Comparison of ENCODE assay signal across 8 cellular contexts in the genomic region with DNA sequence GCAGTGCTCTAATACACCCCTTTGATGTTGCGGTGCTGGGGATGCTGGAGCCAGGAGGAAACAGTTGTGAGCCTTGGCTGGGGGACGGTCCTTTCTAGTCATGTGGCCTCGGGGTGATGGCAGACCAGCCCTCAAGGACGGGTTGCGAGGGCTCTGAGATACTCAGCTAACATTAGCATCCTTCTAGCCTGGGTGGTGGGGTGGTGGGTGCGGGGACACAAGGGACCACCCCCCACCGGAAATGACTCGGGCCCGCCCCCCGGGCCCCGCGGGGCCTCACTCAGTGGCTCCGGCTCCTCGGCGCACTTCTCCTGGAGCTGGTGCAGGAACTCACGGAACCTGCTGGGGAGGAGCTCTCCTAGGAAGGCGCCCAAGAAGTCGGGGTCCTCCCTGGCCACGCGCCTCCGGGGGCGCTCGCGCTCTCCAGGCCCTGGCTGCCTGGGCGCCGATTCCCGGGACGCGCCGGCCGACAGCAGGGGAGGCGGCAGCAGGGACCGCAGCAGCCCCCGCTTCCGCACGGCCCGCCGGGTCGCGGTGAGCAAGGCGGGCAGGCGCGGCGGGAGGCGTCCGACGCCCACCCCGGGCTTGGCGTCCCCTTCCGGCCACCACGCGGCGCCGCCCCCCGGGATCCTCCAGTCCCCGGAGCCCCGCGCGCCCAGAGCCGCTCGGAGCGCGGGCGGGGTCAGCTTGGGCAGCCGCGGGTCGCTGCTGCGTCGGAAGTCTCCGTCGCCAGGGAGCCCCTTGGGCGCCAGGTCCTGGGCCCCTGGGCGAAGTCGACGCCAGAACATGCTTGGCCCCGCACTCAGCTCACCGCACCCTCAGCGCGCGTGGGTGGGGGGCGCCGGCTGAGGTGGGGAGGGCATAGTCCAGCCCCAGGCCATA. TPM values are rescaled to one million over a fixed set of nuclear protein-coding genes. Genes with fewer than 3 reads are reported as not detected.
DNase-seq lines count a peak whose midpoint lies in the region; ATAC-seq lines count a peak whose summit lies in the region.

No MANE protein-coding gene starts in this region.

- H3K9me3 ChIP-seq in iPS-18a (ENCODE audit: control insufficient read depth, low read depth, low read length): no peaks in the 10 kb centered on the region

- H3K4me3 ChIP-seq in iPS-18a (ENCODE audit: low read length): peak overlapping the region; percentile 48

- no peaks in the 10 kb centered on the region for H3K36me3 ChIP-seq in iPS-18a (ENCODE audit: control insufficient read depth, low read depth, low read length)

- H3K9ac ChIP-seq in iPS-18a (ENCODE audit: low read length): no peak overlapping the region

- peaks cover 9% of the 10 kb centered on the region for H3K4me1 Mint-ChIP-seq in activated naive CD8-positive, alpha-beta T cell treated with anti-CD3 and anti-CD28 coated beads for 36 hours
- peaks cover 19% of the 10 kb centered on the region for H3K4me1 Mint-ChIP-seq in stimulated activated memory B cell treated with anti-CD40 and anti-IgM and Interleukin-4, amounts not matched to agents 10 μg/mL and 1 μg/mL and 100 μg/mL, for 72 hours

- H3K27ac Mint-ChIP-seq in activated naive CD8-positive, alpha-beta T cell treated with anti-CD3 and anti-CD28 coated beads for 36 hours: no peak overlapping the region
- H3K27ac Mint-ChIP-seq in stimulated activated memory B cell treated with anti-CD40 and anti-IgM and Interleukin-4, amounts not matched to agents 10 μg/mL and 1 μg/mL and 100 μg/mL, for 72 hours: no peak overlapping the region

- DNase-seq in SIG-M5 treated with dmso at 0.1 percent for 504 hours (lab: John Stamatoyannopoulos, UW; ENCODE audit: unreplicated experiment) (peak; percentile 48), SIG-M5 (lab: John Stamatoyannopoulos, UW) (no peak), medulla oblongata (ENCODE audit: extremely low spot score) (no peak), RKO (ENCODE audit: low spot score) (no peak), NCI-H524 treated with DMSO at 0.1 percent for 48 hours (lab: John Stamatoyannopoulos, UW) (no peak)
- DNase-seq in activated naive CD8-positive, alpha-beta T cell treated with anti-CD3 and anti-CD28 coated beads for 36 hours: no peak

- peaks cover 33% of the 10 kb centered on the region for H3K27me3 Mint-ChIP-seq in activated naive CD8-positive, alpha-beta T cell treated with anti-CD3 and anti-CD28 coated beads for 36 hours
- H3K27me3 Mint-ChIP-seq in stimulated activated memory B cell treated with anti-CD40 and anti-IgM and Interleukin-4, amounts not matched to agents 10 μg/mL and 1 μg/mL and 100 μg/mL, for 72 hours: peaks cover 42% of the 10 kb centered on the region

- H3K4me3 Mint-ChIP-seq in activated naive CD8-positive, alpha-beta T cell treated with anti-CD3 and anti-CD28 coated beads for 36 hours: peak overlapping the region; percentile 23
- H3K4me3 Mint-ChIP-seq in stimulated activated memory B cell treated with anti-CD40 and anti-IgM and Interleukin-4, amounts not matched to agents 10 μg/mL and 1 μg/mL and 100 μg/mL, for 72 hours: peak overlapping the region; percentile 38

- H3K36me3 Mint-ChIP-seq in activated naive CD8-positive, alpha-beta T cell treated with anti-CD3 and anti-CD28 coated beads for 36 hours: peaks cover under 1% of the 10 kb centered on the region
- H3K36me3 Mint-ChIP-seq in stimulated activated memory B cell treated with anti-CD40 and anti-IgM and Interleukin-4, amounts not matched to agents 10 μg/mL and 1 μg/mL and 100 μg/mL, for 72 hours: no peaks in the 10 kb centered on the region

- no peaks in the 10 kb centered on the region for H3K4me1 ChIP-seq in iPS-18a (ENCODE audit: control insufficient read depth, low read depth, low read length)

- H3K27ac ChIP-seq in iPS-18a (ENCODE audit: low read length): no peak overlapping the region

- peaks cover 35% of the 10 kb centered on the region for H3K27me3 ChIP-seq in iPS-18a (ENCODE audit: control insufficient read depth, insufficient read depth, low read length)

- H3K9me3 Mint-ChIP-seq in activated naive CD8-positive, alpha-beta T cell treated with anti-CD3 and anti-CD28 coated beads for 36 hours: no peaks in the 10 kb centered on the region
- peaks cover 2% of the 10 kb centered on the region for H3K9me3 Mint-ChIP-seq in stimulated activated memory B cell treated with anti-CD40 and anti-IgM and Interleukin-4, amounts not matched to agents 10 μg/mL and 1 μg/mL and 100 μg/mL, for 72 hours

- peak; percentile 36 for ATAC-seq in stimulated activated memory B cell treated with anti-CD40 and anti-IgM and Interleukin-4, amounts not matched to agents 10 μg/mL and 1 μg/mL and 100 μg/mL, for 72 hours

RNA-seq across cellular contexts. Expression of gene C9orf50, which starts 0.9 kb away (rescaled TPM):
- total RNA-seq in activated naive CD8-positive, alpha-beta T cell treated with anti-CD3 and anti-CD28 coated beads for 36 hours: not detected

RNA-seq across cellular contexts. Expression of gene NTMT1, which starts 5.9 kb away (rescaled TPM):
- total RNA-seq in activated naive CD8-positive, alpha-beta T cell treated with anti-CD3 and anti-CD28 coated beads for 36 hours: 10 to 100 TPM; 78.8 to 79.4 TPM

RNA-seq across cellular contexts. Expression of gene ASB6, which starts 21.9 kb away (rescaled TPM):
- total RNA-seq in activated naive CD8-positive, alpha-beta T cell treated with anti-CD3 and anti-CD28 coated beads for 36 hours: 10 to 100 TPM; 24.9 to 25.1 TPM

RNA-seq across cellular contexts. Expression of gene PRRX2, which starts 45.4 kb away (rescaled TPM):
- total RNA-seq in activated naive CD8-positive, alpha-beta T cell treated with anti-CD3 and anti-CD28 coated beads for 36 hours: under 1 TPM; 0.66 to 0.76 TPM
